8 cellular contexts compared by ENCODE assay signal in genomic region chr10:97332586-97333350, GRCh38. TPM values are rescaled to one million over a fixed set of nuclear protein-coding genes. Genes with fewer than 3 reads are reported as not detected.
A peak's percentile ranks its signal among the peaks of the same experiment; 100 is the strongest.
DNase-seq lines count a peak whose midpoint lies in the region; ATAC-seq and TF ChIP-seq lines count a peak whose summit lies in the region.

No MANE protein-coding gene starts in this region.

- peak overlapping the region; percentile 78 for H3K4me2 ChIP-seq in Karpas-422 (ENCODE audit: low read depth, low read length, poor library complexity, severe bottlenecking)

- peaks cover 31% of the 10 kb centered on the region for H3K4me1 ChIP-seq in Karpas-422 (ENCODE audit: low read length)

- H3K36me3 ChIP-seq in Karpas-422 (ENCODE audit: insufficient read depth, low read length): no peaks in the 10 kb centered on the region

- no peak for TF ChIP-seq CTCF in glutamatergic neuron (IDR thresholded peaks at IDR 0.05; ENCODE audit: partially characterized antibody, unreplicated experiment)

- H3K4me3 Mint-ChIP-seq in activated naive CD8-positive, alpha-beta T cell treated with anti-CD3 and anti-CD28 coated beads for 36 hours: peak overlapping the region; percentile 89
- H3K4me3 Mint-ChIP-seq in glutamatergic neuron (ENCODE audit: unreplicated experiment): peak overlapping the region; percentile 96

- peak overlapping the region; percentile 72 for H3K4me3 ChIP-seq in Karpas-422 (ENCODE audit: low read length)

- H3K27ac ChIP-seq in Karpas-422 (ENCODE audit: low read length): no peak overlapping the region

- H4K20me1 ChIP-seq in Karpas-422 (ENCODE audit: insufficient read depth, low read depth, low read length): peaks cover 8% of the 10 kb centered on the region; the same call in 1 of the 2 replicates

- H3K36me3 Mint-ChIP-seq in activated naive CD8-positive, alpha-beta T cell treated with anti-CD3 and anti-CD28 coated beads for 36 hours: peaks cover 4% of the 10 kb centered on the region
- peaks cover 4% of the 10 kb centered on the region for H3K36me3 Mint-ChIP-seq in glutamatergic neuron (ENCODE audit: unreplicated experiment)

- H3K27ac Mint-ChIP-seq in activated naive CD8-positive, alpha-beta T cell treated with anti-CD3 and anti-CD28 coated beads for 36 hours: peak overlapping the region; percentile 70
- H3K27ac Mint-ChIP-seq in glutamatergic neuron (ENCODE audit: unreplicated experiment): peak overlapping the region; percentile 78

- no peak for ATAC-seq in GM21528 (IDR thresholded peaks at IDR 0.05; ENCODE audit: low FRiP score, unreplicated experiment)

- no peak overlapping the region for H2AFZ ChIP-seq in Karpas-422 (ENCODE audit: low read length)

- no peaks in the 10 kb centered on the region for H3K9me3 ChIP-seq in Karpas-422 (ENCODE audit: low read length)

- peak overlapping the region; percentile 80 for H3K9ac ChIP-seq in Karpas-422 (ENCODE audit: low read length)

- H3K9me3 Mint-ChIP-seq in activated naive CD8-positive, alpha-beta T cell treated with anti-CD3 and anti-CD28 coated beads for 36 hours: no peaks in the 10 kb centered on the region
- H3K9me3 Mint-ChIP-seq in glutamatergic neuron (ENCODE audit: unreplicated experiment): peaks cover 10% of the 10 kb centered on the region

- H3K4me1 Mint-ChIP-seq in activated naive CD8-positive, alpha-beta T cell treated with anti-CD3 and anti-CD28 coated beads for 36 hours: peaks cover 47% of the 10 kb centered on the region
- peaks cover 42% of the 10 kb centered on the region for H3K4me1 Mint-ChIP-seq in glutamatergic neuron (ENCODE audit: low read depth, unreplicated experiment)

- H3K27me3 Mint-ChIP-seq in activated naive CD8-positive, alpha-beta T cell treated with anti-CD3 and anti-CD28 coated beads for 36 hours: no peaks in the 10 kb centered on the region
- H3K27me3 Mint-ChIP-seq in glutamatergic neuron (ENCODE audit: unreplicated experiment): peaks cover 7% of the 10 kb centered on the region

- peaks cover 19% of the 10 kb centered on the region for H3K79me2 ChIP-seq in Karpas-422 (ENCODE audit: low read length)

- no peaks in the 10 kb centered on the region for H3K9me2 ChIP-seq in Karpas-422 (replicated peaks; ENCODE audit: insufficient read depth, low read length)

- DNase-seq in DMS53 treated with DMSO at 0.1 percent for 48 hours (lab: John Stamatoyannopoulos, UW; ENCODE audit: unreplicated experiment): peak; percentile 43
- no peak for DNase-seq in Karpas-422
- no peak for DNase-seq in activated naive CD8-positive, alpha-beta T cell treated with anti-CD3 and anti-CD28 coated beads for 36 hours
- no peak for DNase-seq in glutamatergic neuron
- DNase-seq in non-pigmented ciliary epithelial cell (ENCODE audit: low read depth): peak; percentile 36
- DNase-seq in activated gamma-delta T cell treated with Interleukin-2 at 50 U/mL for 16 hours: no peak
- DNase-seq in effector CD4-positive, alpha-beta T cell: no peak

- H3K27me3 ChIP-seq in Karpas-422 (ENCODE audit: low read length): no peaks in the 10 kb centered on the region

RNA-seq across cellular contexts. Expression of gene FRAT2, which starts 1.8 kb away (rescaled TPM):
- 8.3 and 12.0 TPM in 2 replicates for total RNA-seq in Karpas-422 (2014; rRNA removed; shearing (Covaris generic); ENCODE audit: low replicate concordance)
- total RNA-seq in activated naive CD8-positive, alpha-beta T cell treated with anti-CD3 and anti-CD28 coated beads for 36 hours: 1 to 10 TPM; 8.8 to 9.5 TPM
- total RNA-seq in glutamatergic neuron (ENCODE audit: unreplicated experiment): 15.9 TPM

RNA-seq across cellular contexts. Expression of gene FRAT1, which starts 13.7 kb away (rescaled TPM):
- 2.5 and 3.6 TPM in 2 replicates for total RNA-seq in Karpas-422 (2014; rRNA removed; shearing (Covaris generic); ENCODE audit: low replicate concordance)
- total RNA-seq in activated naive CD8-positive, alpha-beta T cell treated with anti-CD3 and anti-CD28 coated beads for 36 hours: 1 to 10 TPM; 2.7 to 3.2 TPM
- total RNA-seq in glutamatergic neuron (ENCODE audit: unreplicated experiment): 10.0 TPM

RNA-seq across cellular contexts. Expression of gene ARHGAP19, which starts 40.3 kb away (rescaled TPM):
- total RNA-seq in Karpas-422 (2014; rRNA removed; shearing (Covaris generic); ENCODE audit: low replicate concordance): 10.4 and 11.4 TPM in 2 replicates
- total RNA-seq in activated naive CD8-positive, alpha-beta T cell treated with anti-CD3 and anti-CD28 coated beads for 36 hours: 10 to 100 TPM; 36.1 to 42.9 TPM
- total RNA-seq in glutamatergic neuron (ENCODE audit: unreplicated experiment): 9.8 TPM

Comparison
In these comparisons a context has a peak if more than half of its experiments do, and no peak if none do; other contexts are left out.
1. DNase-seq: peak in DMS53 treated with DMSO at 0.1 percent for 48 hours (single experiment) and non-pigmented ciliary epithelial cell (single experiment); none in Karpas-422 (single experiment), activated naive CD8-positive, alpha-beta T cell treated with anti-CD3 and anti-CD28 coated beads for 36 hours (single experiment), glutamatergic neuron (single experiment), activated gamma-delta T cell treated with Interleukin-2 at 50 U/mL for 16 hours (single experiment) and effector CD4-positive, alpha-beta T cell (single experiment).